ENCODE assay signal across 8 cellular contexts in the genomic region with DNA sequence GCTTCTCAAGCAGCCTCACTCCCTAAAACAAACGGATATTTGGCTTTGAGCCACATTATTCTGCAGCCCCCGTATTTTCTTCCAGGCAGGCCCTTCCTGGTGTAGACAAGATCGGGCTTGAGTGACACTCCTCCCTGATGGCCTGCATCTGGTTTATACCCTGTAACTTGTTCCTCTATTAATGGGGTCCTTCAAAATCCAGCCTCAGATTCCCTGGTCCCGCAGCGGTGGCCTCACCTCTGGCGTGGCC. TPM values are rescaled to one million over a fixed set of nuclear protein-coding genes. Genes with fewer than 3 reads are reported as not detected.
A peak's percentile ranks its signal among the peaks of the same experiment; 100 is the strongest.
DNase-seq lines count a peak whose midpoint lies in the region; ATAC-seq and TF ChIP-seq lines count a peak whose summit lies in the region.

No MANE protein-coding gene starts in this region.

- peaks cover 4% of the 10 kb centered on the region for H3K79me1 ChIP-seq in neuronal stem cell (ENCODE audit: low read depth, low read length)

- H3K27ac ChIP-seq in CD8-positive, alpha-beta T cell (ENCODE audit: low read depth, low read length): peak overlapping the region; percentile 49
- H3K27ac ChIP-seq in neuronal stem cell (replicated peaks; ENCODE audit: low read length): peak overlapping the region; percentile 61

- peak overlapping the region; percentile 82 for H2AFZ ChIP-seq in neuronal stem cell (ENCODE audit: low read length)

- intact Hi-C loops in CD8-positive, alpha-beta T cell (cut with DNase I, micrococcal nuclease): loop anchor here (10.0 kb wide), 2 partner anchors 112 to 372 kb away; partner anchors contain the start of genes MAK (in 1 of the 2) and SMIM13 (in 1 of the 2)

- no peaks in the 10 kb centered on the region for H3K27me3 ChIP-seq in CD8-positive, alpha-beta T cell (ENCODE audit: insufficient read depth, low read length)
- H3K27me3 ChIP-seq in NT2/D1 (ENCODE audit: insufficient read depth, insufficient read length) (no peaks in the 10 kb centered on the region), endocrine pancreas (ENCODE audit: control insufficient read depth, insufficient read depth, low read length) (no peaks in the 10 kb centered on the region), neuronal stem cell (ENCODE audit: control insufficient read depth in 3 of 3, insufficient read depth in 3 of 3, low read depth in 1 of 3, low read length in 3 of 3) (no peaks in the 10 kb centered on the region)

- H3K23ac ChIP-seq in neuronal stem cell (ENCODE audit: low read depth, low read length, poor library complexity): no peak overlapping the region

- no peak overlapping the region for H2BK15ac ChIP-seq in neuronal stem cell (ENCODE audit: low read length)

- no peak overlapping the region for H2BK12ac ChIP-seq in neuronal stem cell (ENCODE audit: low read length)

- no peaks in the 10 kb centered on the region for H3K9me3 ChIP-seq in CD8-positive, alpha-beta T cell (ENCODE audit: low read length)
- H3K9me3 ChIP-seq in NT2/D1 (ENCODE audit: insufficient read depth, low read length) (peaks cover 27% of the 10 kb centered on the region), endocrine pancreas (ENCODE audit: control insufficient read depth, low read length) (no peaks in the 10 kb centered on the region), neuronal stem cell (replicated peaks in 1 of 2; ENCODE audit: control insufficient read depth in 2 of 2, insufficient read depth in 1 of 2, low read depth in 1 of 2, low read length in 2 of 2) (peaks cover 2 to 15% of the 10 kb centered on the region in 2 donors)

- POLR2A ChIA-PET in CD8-positive, alpha-beta T cell (lab: Charles Lee): interaction anchor here (0.7 to 4.0 kb wide), 4 partner anchors 15 to 28 kb away, joined by 4 to 35 read pairs (median 8); partner anchors contain the start of genes C6orf52, PAK1IP1 and TMEM14B

- H3K18ac ChIP-seq in neuronal stem cell (ENCODE audit: low read length): peak overlapping the region; percentile 22

- no peak for DNase-seq in CD8-positive, alpha-beta T cell
- DNase-seq in NT2/D1 (ENCODE audit: low read depth, low spot score): no peak
- DNase-seq in neuronal stem cell (ENCODE audit: low spot score): no peak
- DNase-seq in mesenteric fat pad (ENCODE audit: low spot score): no peak
- no peak for DNase-seq in islet precursor cell
- no peak for DNase-seq in iPS-NIHi7 (ENCODE audit: extremely low spot score)
- no peak for DNase-seq in cerebellum (ENCODE audit: low spot score)

- no peak for ATAC-seq in CD8-positive, alpha-beta T cell

- peaks cover 62% of the 10 kb centered on the region for H3K4me1 Mint-ChIP-seq in CD8-positive, alpha-beta T cell (ENCODE audit: low read depth)

- no peaks in the 10 kb centered on the region for H3K36me3 ChIP-seq in CD8-positive, alpha-beta T cell (ENCODE audit: insufficient read depth, low read length)
- H3K36me3 ChIP-seq in NT2/D1 (ENCODE audit: insufficient read depth, insufficient read length, low read length) (peaks cover 28% of the 10 kb centered on the region), endocrine pancreas (ENCODE audit: control insufficient read depth, insufficient read depth, low read length) (no peaks in the 10 kb centered on the region), neuronal stem cell (replicated peaks in 1 of 2; ENCODE audit: control insufficient read depth in 2 of 2, insufficient read depth in 2 of 2, low read length in 2 of 2) (peaks cover 6 to 28% of the 10 kb centered on the region in 2 donors)

- peaks cover 9% of the 10 kb centered on the region for H3K9me3 Mint-ChIP-seq in CD8-positive, alpha-beta T cell

- no peak overlapping the region for H2AK5ac ChIP-seq in neuronal stem cell (ENCODE audit: low read depth, low read length)

- TF ChIP-seq CTCF in CD8-positive, alpha-beta T cell (IDR thresholded peaks at IDR 0.05): no peak

- H3K4me1 ChIP-seq in CD8-positive, alpha-beta T cell (ENCODE audit: insufficient read depth, low read length): peaks cover 30% of the 10 kb centered on the region
- H3K4me1 ChIP-seq in NT2/D1 (ENCODE audit: insufficient read depth, insufficient read length) (no peaks in the 10 kb centered on the region), endocrine pancreas (ENCODE audit: control insufficient read depth, insufficient read depth, low read length) (no peaks in the 10 kb centered on the region), neuronal stem cell (ENCODE audit: control insufficient read depth in 2 of 2, insufficient read depth in 1 of 2, low read depth in 1 of 2, low read length in 2 of 2) (peaks cover 7 to 15% of the 10 kb centered on the region in 2 donors)

- H2BK120ac ChIP-seq in neuronal stem cell (ENCODE audit: low read depth, low read length): no peak overlapping the region

- no peak overlapping the region for H2BK5ac ChIP-seq in neuronal stem cell (ENCODE audit: low read length)

- H3K27ac Mint-ChIP-seq in CD8-positive, alpha-beta T cell: peak overlapping the region; percentile 98

- H3K36me3 Mint-ChIP-seq in CD8-positive, alpha-beta T cell: peaks cover 18% of the 10 kb centered on the region

- no peak overlapping the region for H3K4me2 ChIP-seq in neuronal stem cell (ENCODE audit: insufficient read depth, low read length, poor library complexity, severe bottlenecking)

- H3K9ac ChIP-seq in NT2/D1 (ENCODE audit: insufficient read length, low read depth) (peak overlapping the region; percentile 70), endocrine pancreas (ENCODE audit: control insufficient read depth, insufficient read depth, low read length) (peak overlapping the region; percentile 88), neuronal stem cell (ENCODE audit: low read depth, low read length, poor library complexity) (no peak overlapping the region)

- peak overlapping the region; percentile 97 for H3K4me3 Mint-ChIP-seq in CD8-positive, alpha-beta T cell

- H3K4me3 ChIP-seq in CD8-positive, alpha-beta T cell (ENCODE audit: low read depth, low read length): peak overlapping the region; percentile 70
- H3K4me3 ChIP-seq in NT2/D1 (ENCODE audit: insufficient read length, low read depth) (peak overlapping the region; percentile 70), endocrine pancreas (ENCODE audit: control insufficient read depth, insufficient read depth, low read length) (peak overlapping the region; percentile 70), neuronal stem cell (ENCODE audit: low read length in 2 of 2) (peak overlapping the region; percentile 63 to 87)

- CTCF ChIA-PET in CD8-positive, alpha-beta T cell (lab: Charles Lee): interaction anchor here (2.4 kb wide), 1 partner anchor 27 kb away, joined by 12 read pairs; the partner anchor contains the start of genes C6orf52 and PAK1IP1

- no CpG with 5 or more reads among the region's 6 CpGs for WGBS in neuronal stem cell (ENCODE audit: extremely low coverage in 2 of 2, insufficient read length in 2 of 2, insufficient replicate concordance in 1 of 2), 2 donors

- H3K4ac ChIP-seq in neuronal stem cell (ENCODE audit: low read length): no peak overlapping the region

- no peak overlapping the region for H3K14ac ChIP-seq in neuronal stem cell (ENCODE audit: low read length)

- no peak overlapping the region for H4K8ac ChIP-seq in neuronal stem cell (ENCODE audit: low read depth, low read length)

- no peak overlapping the region for H4K91ac ChIP-seq in neuronal stem cell (ENCODE audit: low read depth, low read length, poor library complexity)

- no peaks in the 10 kb centered on the region for H3K27me3 Mint-ChIP-seq in CD8-positive, alpha-beta T cell (ENCODE audit: low read depth)

RNA-seq across cellular contexts. Expression of gene TMEM14C, which starts 0.4 kb away (rescaled TPM):
- total RNA-seq in CD8-positive, alpha-beta T cell: 1 to 10 TPM; 7.5 to 8.5 TPM
- 231 TPM for polyA plus RNA-seq in neuronal stem cell (2013, experiment 1 of 2)
- polyA plus RNA-seq in neuronal stem cell (2013, experiment 2 of 2): 242 TPM
- total RNA-seq in mesenteric fat pad (84.8 TPM), cerebellum (39.8 TPM)

RNA-seq across cellular contexts. Expression of gene TMEM14B, which starts 25.1 kb away (rescaled TPM):
- 10 to 100 TPM; 36.5 to 41.2 TPM for total RNA-seq in CD8-positive, alpha-beta T cell
- 109 TPM for polyA plus RNA-seq in neuronal stem cell (2013, experiment 1 of 2)
- 108 TPM for polyA plus RNA-seq in neuronal stem cell (2013, experiment 2 of 2)
- total RNA-seq in mesenteric fat pad: 67.8 TPM
- 46.7 TPM for total RNA-seq in cerebellum

RNA-seq across cellular contexts. Expression of gene PAK1IP1, which starts 27.7 kb away (rescaled TPM):
- total RNA-seq in CD8-positive, alpha-beta T cell: 1 to 10 TPM; 6.5 to 6.8 TPM
- 23.7 TPM for polyA plus RNA-seq in neuronal stem cell (2013, experiment 1 of 2)
- 23.5 TPM for polyA plus RNA-seq in neuronal stem cell (2013, experiment 2 of 2)
- total RNA-seq in mesenteric fat pad (17.3 TPM), cerebellum (12.2 TPM)

RNA-seq across cellular contexts. Expression of gene C6orf52, which starts 28.1 kb away (rescaled TPM):
- not detected for total RNA-seq in CD8-positive, alpha-beta T cell
- polyA plus RNA-seq in neuronal stem cell (2013, experiment 1 of 2): 6.5 TPM
- 7.3 TPM for polyA plus RNA-seq in neuronal stem cell (2013, experiment 2 of 2)
- 1.1 TPM for total RNA-seq in mesenteric fat pad
- total RNA-seq in cerebellum: 1.5 TPM
